In genomic region chr4:63851496-63851895, GRCh38 we compare ENCODE assay signal across 25 cellular contexts.
"Had no signal": no experiment of that assay in that cellular context is flagged by ENCODE, and none has a peak within 500 bp of the region (broad histone marks: within the 10 kb centered on the region; RNA-seq: fewer than 3 reads in every experiment).

No MANE protein-coding gene starts in this region.

- H3K27ac ChIP-seq: colonic mucosa, coronary artery, dorsolateral prefrontal cortex, epithelial cell of prostate, esophagus muscularis mucosa, esophagus squamous epithelium, foreskin keratinocyte, gastrocnemius medialis, gastroesophageal sphincter, heart left ventricle, heart right ventricle had no signal

- H3K4me1 ChIP-seq: colonic mucosa, esophagus muscularis mucosa, esophagus squamous epithelium, foreskin keratinocyte, gastrocnemius medialis, gastroesophageal sphincter, heart left ventricle, heart right ventricle had no signal

- H3K4me3 ChIP-seq: colonic mucosa, coronary artery, dorsolateral prefrontal cortex, esophagus muscularis mucosa, esophagus squamous epithelium, gastrocnemius medialis, gastroesophageal sphincter, heart left ventricle, heart right ventricle had no signal

- H3K9me3 ChIP-seq: colonic mucosa, esophagus muscularis mucosa, esophagus squamous epithelium, gastrocnemius medialis, gastroesophageal sphincter, heart left ventricle had no signal

- FAIRE-seq: endothelial cell of umbilical vein had no signal

- H3K36me3 ChIP-seq: colonic mucosa, esophagus muscularis mucosa, esophagus squamous epithelium, gastrocnemius medialis, gastroesophageal sphincter, heart left ventricle, heart right ventricle had no signal

- ATAC-seq: effector memory CD8-positive, alpha-beta T cell; esophagus mucosa; foreskin keratinocyte; gastrocnemius medialis; gastroesophageal sphincter; heart left ventricle; heart right ventricle had no signal

- DNase-seq: colonic mucosa; cortex of kidney; dermis blood vessel endothelial cell; dorsolateral prefrontal cortex; effector CD4-positive, alpha-beta T cell; effector CD8-positive, alpha-beta T cell; effector memory CD4-positive, alpha-beta T cell; effector memory CD8-positive, alpha-beta T cell; endodermal cell; erythroblast; esophagus squamous epithelium; foreskin fibroblast; foreskin keratinocyte; foreskin melanocyte; gastrocnemius medialis; glutamatergic neuron; head of caudate nucleus; heart left ventricle; heart right ventricle had no signal

- H3K27me3 ChIP-seq: colonic mucosa, dorsolateral prefrontal cortex, esophagus muscularis mucosa, esophagus squamous epithelium, foreskin keratinocyte, gastrocnemius medialis, gastroesophageal sphincter, heart left ventricle, heart right ventricle had no signal
